In genomic region chr20:53621482-53622246, GRCh38 we compare ENCODE assay signal across 8 cellular contexts. TPM values are rescaled to one million over a fixed set of nuclear protein-coding genes. Genes with fewer than 3 reads are reported as not detected.
DNase-seq lines count a peak whose midpoint lies in the region; ATAC-seq and TF ChIP-seq lines count a peak whose summit lies in the region.

No MANE protein-coding gene starts in this region.

- no peaks in the 10 kb centered on the region for H3K36me3 Mint-ChIP-seq in activated B cell treated with CpG ODN at 0.5 μM for 24 hours (ENCODE audit: low read depth)

- no peaks in the 10 kb centered on the region for H3K79me2 ChIP-seq in parathyroid adenoma

- H3K36me3 ChIP-seq in KOPT-K1 (ENCODE audit: insufficient read depth, low read length) (no peaks in the 10 kb centered on the region), parathyroid adenoma (ENCODE audit: control insufficient read depth, insufficient read depth, low read length) (no peaks in the 10 kb centered on the region)

- no peaks in the 10 kb centered on the region for H3K9me3 ChIP-seq in KOPT-K1 (ENCODE audit: insufficient read depth, low read length, poor library complexity, severe bottlenecking)
- H3K9me3 ChIP-seq in parathyroid adenoma (ENCODE audit: control insufficient read depth, low read length), result no peaks in the 10 kb centered on the region

- POLR2A ChIA-PET in activated B cell treated with CpG ODN at 0.5 μM for 24 hours (lab: Charles Lee), result interaction anchor here (0.6 to 4.4 kb wide), 11 partner anchors 10 to 312 kb away, joined by 3 to 43 read pairs (median 4); partner anchors contain the start of gene ZNF217

- peak; percentile 29 for ATAC-seq in activated B cell treated with CpG ODN at 0.5 μM for 24 hours (ENCODE audit: low read depth)

- H3K27ac ChIP-seq in KOPT-K1 (ENCODE audit: low read depth, low read length, poor library complexity, severe bottlenecking) (peak overlapping the region; percentile 95), parathyroid adenoma (peak overlapping the region; percentile 93)

- TF ChIP-seq CTCF in activated B cell treated with CpG ODN at 0.5 μM for 24 hours (IDR thresholded peaks at IDR 0.05), result no peak
- TF ChIP-seq CTCF in parathyroid adenoma (IDR thresholded peaks at IDR 0.05), result no peak

- H3K9me3 Mint-ChIP-seq in activated B cell treated with CpG ODN at 0.5 μM for 24 hours, result no peaks in the 10 kb centered on the region

- no peak overlapping the region for H3K4me3 ChIP-seq in parathyroid adenoma (ENCODE audit: low read depth, low read length)

- CTCF ChIA-PET in activated B cell treated with CpG ODN at 0.5 μM for 24 hours (lab: Charles Lee), result interaction anchor here (0.6 to 3.7 kb wide), 8 partner anchors 11 to 294 kb away, joined by 3 to 14 read pairs (median 3); no protein-coding TSS in a partner anchor

- peak overlapping the region; percentile 93 for H3K27ac Mint-ChIP-seq in activated B cell treated with CpG ODN at 0.5 μM for 24 hours

- H3K4me1 ChIP-seq in parathyroid adenoma, result peaks cover 23% of the 10 kb centered on the region

- peak overlapping the region; percentile 93 for H2AFZ ChIP-seq in parathyroid adenoma

- peaks cover 44% of the 10 kb centered on the region for H3K4me1 Mint-ChIP-seq in activated B cell treated with CpG ODN at 0.5 μM for 24 hours

- H3K27me3 Mint-ChIP-seq in activated B cell treated with CpG ODN at 0.5 μM for 24 hours, result no peaks in the 10 kb centered on the region

- H3K9ac ChIP-seq in parathyroid adenoma, result no peak overlapping the region

- intact Hi-C loops in activated B cell treated with CpG ODN at 0.5 μM for 24 hours (cut with micrococcal nuclease), result loop anchor here (1.0 to 2.0 kb wide), 3 partner anchors 10 to 33 kb away; no protein-coding TSS in a partner anchor

- peak overlapping the region; percentile 5 for H3K4me2 ChIP-seq in parathyroid adenoma (ENCODE audit: low read length)

- peak overlapping the region; percentile 13 for H3K4me3 Mint-ChIP-seq in activated B cell treated with CpG ODN at 0.5 μM for 24 hours

- DNase-seq in EL, result peak; percentile 92
- no peak for DNase-seq in activated B cell treated with CpG ODN at 0.5 μM for 24 hours
- peak; percentile 94 for DNase-seq in fibroblast of the conjunctiva (ENCODE audit: low read depth)
- DNase-seq in SHP77 (lab: John Stamatoyannopoulos, UW), result no peak
- no peak for DNase-seq in cerebellar nuclear complex (lab: John Stamatoyannopoulos, UW)
- no peak for DNase-seq in central memory CD4-positive, alpha-beta T cell

- no peaks in the 10 kb centered on the region for H3K27me3 ChIP-seq in parathyroid adenoma (ENCODE audit: control insufficient read depth, insufficient read depth, low read length)

RNA-seq across cellular contexts. Expression of gene ZNF217, which starts 28.0 kb away (rescaled TPM):
- 70.0 and 80.3 TPM in 2 replicates for total RNA-seq in activated B cell treated with CpG ODN at 0.5 μM for 24 hours

Comparison
In these comparisons a context has a peak if more than half of its experiments do, and no peak if none do; other contexts are left out.
1. DNase-seq: peak in EL (single experiment) and fibroblast of the conjunctiva (single experiment); none in activated B cell treated with CpG ODN at 0.5 μM for 24 hours (single experiment), SHP77 (0 of 2), cerebellar nuclear complex (0 of 2) and central memory CD4-positive, alpha-beta T cell (single experiment).